Comparison of ENCODE assay signal across 13 cellular contexts in genomic region chr21:36926989-36927695, GRCh38. TPM values are rescaled to one million over a fixed set of nuclear protein-coding genes. Genes with fewer than 3 reads are reported as not detected.
DNase-seq lines count a peak whose midpoint lies in the region; ATAC-seq, FAIRE-seq and TF ChIP-seq lines count a peak whose summit lies in the region.
"Had no signal": no experiment of that assay in that cellular context is flagged by ENCODE, and none has a peak within 500 bp of the region (broad histone marks: within the 10 kb centered on the region; RNA-seq: fewer than 3 reads in every experiment).

No MANE protein-coding gene starts in this region.

- H3K9me3 ChIP-seq in K562 (replicated peaks; ENCODE audit: control insufficient read depth, insufficient read depth, low read depth, low read length): no peaks in the 10 kb centered on the region
- no peaks in the 10 kb centered on the region for H3K9me3 ChIP-seq in pancreas
- H3K9me3 ChIP-seq: adrenal gland, Caco-2 had no signal

- H3K27me3 ChIP-seq in K562 (ENCODE audit: control insufficient read depth in 2 of 2, insufficient read depth in 2 of 2, low read length in 2 of 2) (no peaks in the 10 kb centered on the region), pancreas (no peaks in the 10 kb centered on the region)
- H3K27me3 ChIP-seq: adrenal gland had no signal

- TF ChIP-seq EP300 in K562 (IDR thresholded peaks at IDR 0.05; ENCODE audit: low read length): no peak

- POLR2A ChIA-PET in K562 (lab: Yijun Ruan, JAX): no interaction called here

- CTCF ChIA-PET in K562 (lab: Yijun Ruan, JAX; ENCODE audit: low intra/inter-chr PET ratio): interaction anchor here (0.7 to 3.1 kb wide), 8 partner anchors 12 to 507 kb away, joined by 3 to 15 read pairs (median 4); no protein-coding TSS in a partner anchor

- TF ChIP-seq RAD21 in K562 (CRISPR knock-in tag; conservative IDR thresholded peaks at IDR 0.05 in 1 of 2, IDR thresholded peaks at IDR 0.05 in 1 of 2): no peak

- peaks cover 12% of the 10 kb centered on the region for H3K36me3 ChIP-seq in K562 (ENCODE audit: control insufficient read depth, insufficient read depth, low read length)
- H3K36me3 ChIP-seq in pancreas: no peaks in the 10 kb centered on the region
- H3K36me3 ChIP-seq: adrenal gland had no signal

- no peak overlapping the region for H3K9ac ChIP-seq in K562 (ENCODE audit: insufficient read depth in 1 of 2, low read depth in 2 of 2, low read length in 2 of 2)

- ATAC-seq in K562: no peak
- ATAC-seq in pancreas: peak in 1 of 4 donors; percentile 25
- no peak for ATAC-seq in HG02610 (IDR thresholded peaks at IDR 0.05; ENCODE audit: unreplicated experiment)
- no peak for ATAC-seq in HG02884 (IDR thresholded peaks at IDR 0.05; ENCODE audit: unreplicated experiment)
- no peak for ATAC-seq in GM18502 (IDR thresholded peaks at IDR 0.05; ENCODE audit: poor library complexity, unreplicated experiment)

- WGBS in K562 (ENCODE audit: insufficient coverage, low coverage, missing lambda C conversion rate): 69% methylated on average over 16 of the region's 17 CpGs
- 65 to 67% methylated on average over 17 of the region's 17 CpGs for WGBS in pancreas, 2 donors

- H3K79me2 ChIP-seq in K562 (ENCODE audit: control insufficient read depth, insufficient read depth, low read length): no peaks in the 10 kb centered on the region

- no peak for TF ChIP-seq POLR2A in K562 (conservative IDR thresholded peaks at IDR 0.05)

- peaks cover 6% of the 10 kb centered on the region; the same call in 1 of the 2 replicates for H4K20me1 ChIP-seq in K562 (replicated peaks; ENCODE audit: control insufficient read depth, insufficient read depth, low read length)

- H2AFZ ChIP-seq in K562 (ENCODE audit: low read depth, low read length): no peak overlapping the region

- in situ Hi-C loops in K562 (cut with MboI): loop anchor here (5.0 to 10.0 kb wide), 4 partner anchors 182 to 782 kb away; no protein-coding TSS in a partner anchor

- DNase-seq in DMS153 (lab: John Stamatoyannopoulos, UW): peak; percentile 68
- no peak for DNase-seq in DMS153 treated with DMSO at 0.1 percent for 48 hours (lab: John Stamatoyannopoulos, UW; ENCODE audit: unreplicated experiment)
- peak; percentile 32 for DNase-seq in NCI-H146 (lab: John Stamatoyannopoulos, UW)
- no peak for DNase-seq in K562 (ENCODE audit: extremely low read depth in 1 of 4, low spot score in 3 of 4)
- no peak for DNase-seq in pancreas
- DNase-seq: NCI-H1048 had no signal

- H3K27ac ChIP-seq in K562 (ENCODE audit: extremely low read depth, low read depth, low read length) (no peak overlapping the region), pancreas (no peak overlapping the region)
- H3K27ac ChIP-seq: 22Rv1, adrenal gland, coronary artery had no signal

- no peak overlapping the region for H3K4me2 ChIP-seq in K562 (ENCODE audit: insufficient read depth, low read length)

- intact Hi-C loops in K562 (cut with micrococcal nuclease): loop anchor here (1.0 to 5.0 kb wide), 6 partner anchors 180 to 506 kb away; no protein-coding TSS in a partner anchor
- intact Hi-C loops in pancreas (cut with DNase I): loop anchor here in 2 of 3 donors (10.0 kb wide), 3 partner anchors 182 to 422 kb away; no protein-coding TSS in a partner anchor

- no peaks in the 10 kb centered on the region for H3K9me1 ChIP-seq in K562 (ENCODE audit: control insufficient read depth, insufficient read depth, low read length)

- no peak for TF ChIP-seq CTCF in K562 (IDR thresholded peaks at IDR 0.05 in 2 of 3, conservative IDR thresholded peaks at IDR 0.05 in 1 of 3; ENCODE audit: insufficient read depth in 2 of 3, low read depth in 1 of 3, low read length in 3 of 3)
- TF ChIP-seq CTCF in pancreas (IDR thresholded peaks at IDR 0.05): no peak

- FAIRE-seq in K562 (lab: Jason Lieb, UNC): no peak
- FAIRE-seq in pancreas (lab: Jason Lieb, UNC): peak; percentile 63

- H3K4me1 ChIP-seq in K562 (replicated peaks in 1 of 2; ENCODE audit: control insufficient read depth in 2 of 2, insufficient read depth in 2 of 2, low read length in 2 of 2) (peaks cover 0 to 4% of the 10 kb centered on the region in 2 experiments; a peak in 1 of 5 replicates), pancreas (peaks cover 15 to 23% (median 20%) of the 10 kb centered on the region in 3 donors)

- no TSS peak for BruUV-seq in K562 (replicated peaks; lab: Mats Ljungman, UMichigan)

- H3K4me3 ChIP-seq in K562: no peak overlapping the region
- no peak overlapping the region for H3K4me3 ChIP-seq in pancreas
- H3K4me3 ChIP-seq: adrenal gland, coronary artery had no signal

TF ChIP-seq in K562, 482 proteins besides CTCF, POLR2A, EP300 and RAD21:
- TF ChIP-seq GATA2 (CRISPR knock-in tag; IDR thresholded peaks at IDR 0.05) (0 out of 2 replicates have a peak, but pooled peaks have one; percentile 14), ZC3H11A (IDR thresholded peaks at IDR 0.05; ENCODE audit: low read depth, low read length) (no peak), MTA2 (IDR thresholded peaks at IDR 0.05; ENCODE audit: low read depth) (no peak), KAT8 (IDR thresholded peaks at IDR 0.05; ENCODE audit: low read depth) (no peak), MEIS2 (IDR thresholded peaks at IDR 0.05; ENCODE audit: partially characterized antibody) (peak; percentile 60), KLF13 (tag; IDR thresholded peaks at IDR 0.05; ENCODE audit: borderline replicate concordance, low read depth) (no peak), GABPB1 (CRISPR knock-in tag; IDR thresholded peaks at IDR 0.05) (no peak)
TF ChIP-seq in K562: peak in this region for 2.

RNA-seq across cellular contexts. Expression of gene HLCS, which starts 39.3 kb away (rescaled TPM):
- 102 and 136 TPM in 2 replicates for total RNA-seq in K562 (2011; cell fraction: chromatin; rRNA removed; ENCODE audit: low replicate concordance)
- 47.9 and 55.7 TPM in 2 replicates for total RNA-seq in K562 (2011; cell fraction: nucleolus; rRNA removed)
- total RNA-seq in K562 (2011; cell fraction: nucleoplasm; rRNA removed): 69.9 and 71.1 TPM in 2 replicates
- total RNA-seq in K562 (2014; rRNA removed): 11.9 and 15.1 TPM in 2 replicates
- 21.5 and 25.6 TPM in 2 replicates for total RNA-seq in K562 (2014; rRNA removed; fragmentation: Illumina TruSeq; extraction: Trizol)
- total RNA-seq in K562 (2015; rRNA removed; fragmentation: Illumina TruSeq; extraction: Trizol): 17.5 and 18.5 TPM in 2 replicates
- total RNA-seq in K562 (2021): 20.0 and 20.1 TPM in 2 replicates
- 17.5 and 21.4 TPM in 2 replicates for polyA plus RNA-seq in K562 (2011; rRNA removed)
- polyA plus RNA-seq in K562 (2011; cell fraction: cytosol; rRNA removed): 11.0 and 15.7 TPM in 2 replicates
- 21.4 and 25.6 TPM in 2 replicates for polyA plus RNA-seq in K562 (2011; cell fraction: nucleus; rRNA removed)
- 13.6 and 26.9 TPM in 2 replicates for polyA plus RNA-seq in K562 (2012)
- polyA plus RNA-seq in K562 (2014; fragmentation: Illumina TruSeq; extraction: Trizol): 15.2 and 17.1 TPM in 2 replicates
- 1 to 10 TPM; 3.0 to 3.6 TPM for polyA plus RNA-seq in K562 (2014; fragmentation: Nextera tagmentation; extraction: Ambion mirVana)
- 9.8 and 13.3 TPM in 2 replicates for polyA plus RNA-seq in K562 (2014; rRNA removed)
- polyA minus RNA-seq in K562 (2011; rRNA and poly(A)+ RNA removed): 38.2 and 38.3 TPM in 2 replicates
- 10.7 and 11.5 TPM in 2 replicates for polyA minus RNA-seq in K562 (2011; cell fraction: cytosol; rRNA and poly(A)+ RNA removed)
- polyA minus RNA-seq in K562 (2011; cell fraction: nucleus; rRNA and poly(A)+ RNA removed): 19.1 and 29.1 TPM in 2 replicates
- 10 to 100 TPM; 10.4 to 14.0 (median 13.1) TPM for total RNA-seq in pancreas
- polyA plus RNA-seq in pancreas: 1 to 10 TPM; 5.5 to 6.0 TPM

Comparison
In these comparisons a context has a peak if more than half of its experiments do, and no peak if none do; other contexts are left out.
1. DNase-seq: peak in DMS153 (single experiment) and NCI-H146 (single experiment); none in DMS153 treated with DMSO at 0.1 percent for 48 hours (single experiment), K562 (0 of 4) and pancreas (0 of 6).